In genomic region chr2:85615413-85615728, GRCh38 we compare ENCODE assay signal across 9 cellular contexts. TPM values are rescaled to one million over a fixed set of nuclear protein-coding genes. Genes with fewer than 3 reads are reported as not detected.
DNase-seq lines count a peak whose midpoint lies in the region; ATAC-seq and TF ChIP-seq lines count a peak whose summit lies in the region.
"Had no signal": no experiment of that assay in that cellular context is flagged by ENCODE, and none has a peak within 500 bp of the region (broad histone marks: within the 10 kb centered on the region; RNA-seq: fewer than 3 reads in every experiment).

No MANE protein-coding gene starts in this region.

- peak overlapping the region; percentile 92 to 93 for H3K27ac Mint-ChIP-seq in natural killer cell treated with Interleukin-12 subunit alpha and Interleukin-12 subunit beta and Interleukin-15 and Interleukin-18, amount 100 ng/mL, for 72 hours

- H3K36me3 ChIP-seq in adrenal gland (replicated peaks in 1 of 2) = no peaks in the 10 kb centered on the region

- H3K27ac ChIP-seq in 22Rv1 (peak overlapping the region; percentile 91), HL-60 (replicated peaks) (peak overlapping the region; percentile 93), adrenal gland (peak overlapping the region in 3 of 5 donors; percentile 43 to 94 (median 75))

- no peak overlapping the region for H3K4me3 ChIP-seq in HL-60 (replicated peaks; ENCODE audit: insufficient read depth, low read length)
- peak overlapping the region in 1 of 4 donors; percentile 90 for H3K4me3 ChIP-seq in adrenal gland

- no peaks in the 10 kb centered on the region for H3K27me3 Mint-ChIP-seq in natural killer cell treated with Interleukin-12 subunit alpha and Interleukin-12 subunit beta and Interleukin-15 and Interleukin-18, amount 100 ng/mL, for 72 hours

- intact Hi-C loops in adrenal gland (cut with DNase I) = no loop called here

- no peak for ATAC-seq in natural killer cell treated with Interleukin-12 subunit alpha and Interleukin-12 subunit beta and Interleukin-15 and Interleukin-18, amount 100 ng/mL, for 72 hours

- DNase-seq in HL-60 (ENCODE audit: low read depth in 1 of 2, low spot score in 1 of 2) (no peak), adrenal gland (no peak), ureter (ENCODE audit: low spot score) (no peak), KG1 (lab: John Stamatoyannopoulos, UW) (no peak), T-helper 9 cell (no peak), globus pallidus (ENCODE audit: low spot score) (no peak)
- no peak for DNase-seq in natural killer cell treated with Interleukin-12 subunit alpha and Interleukin-12 subunit beta and Interleukin-15 and Interleukin-18, amount 100 ng/mL, for 72 hours (ENCODE audit: low spot score)

- peaks cover 14 to 18% of the 10 kb centered on the region in 2 donors for H3K4me1 Mint-ChIP-seq in natural killer cell treated with Interleukin-12 subunit alpha and Interleukin-12 subunit beta and Interleukin-15 and Interleukin-18, amount 100 ng/mL, for 72 hours (ENCODE audit: low read depth in 2 of 2)

- no peak overlapping the region for H3K4me3 Mint-ChIP-seq in natural killer cell treated with Interleukin-12 subunit alpha and Interleukin-12 subunit beta and Interleukin-15 and Interleukin-18, amount 100 ng/mL, for 72 hours

- H3K9me3 Mint-ChIP-seq in natural killer cell treated with Interleukin-12 subunit alpha and Interleukin-12 subunit beta and Interleukin-15 and Interleukin-18, amount 100 ng/mL, for 72 hours = no peaks in the 10 kb centered on the region
- H3K9me3 Mint-ChIP-seq: T-helper 1 cell treated with Interleukin-12 subunit alpha and Interleukin-12 subunit beta and Interleukin-4 antibody, amounts not matched to agents 30 μg/mL and 1 μg/mL, for 36 hours had no signal

- no peaks in the 10 kb centered on the region for H3K9me3 ChIP-seq in adrenal gland (replicated peaks in 1 of 3)

- no peak for TF ChIP-seq POLR2A in adrenal gland (IDR thresholded peaks at IDR 0.05)

- 85 to 89% (median 86%) methylated on average over 14 to 17 of the region's 17 CpGs for WGBS in adrenal gland, 4 donors

- peaks cover 15 to 17% of the 10 kb centered on the region in 2 donors for H3K4me1 ChIP-seq in adrenal gland (replicated peaks in 1 of 2)

- no peaks in the 10 kb centered on the region for H3K27me3 ChIP-seq in HL-60 (ENCODE audit: insufficient read depth, poor library complexity, severe bottlenecking)
- H3K27me3 ChIP-seq in adrenal gland = no peaks in the 10 kb centered on the region

- TF ChIP-seq CTCF in 22Rv1 (IDR thresholded peaks at IDR 0.05) (no peak), HL-60 (IDR thresholded peaks at IDR 0.05; ENCODE audit: insufficient read depth, low read length) (no peak), adrenal gland (IDR thresholded peaks at IDR 0.05) (no peak)

- H3K36me3 Mint-ChIP-seq in natural killer cell treated with Interleukin-12 subunit alpha and Interleukin-12 subunit beta and Interleukin-15 and Interleukin-18, amount 100 ng/mL, for 72 hours = peaks cover 11% of the 10 kb centered on the region

RNA-seq across cellular contexts. Expression of gene USP39, which starts 0.6 kb away (rescaled TPM):
- total RNA-seq in adrenal gland (100 to 1,000 TPM in 1 of 8 donors, 10 to 100 TPM in 7; 28.6 to 270 (median 36.1) TPM), ureter (45.1 TPM)
- 10 to 100 TPM; 26.2 to 43.9 (median 27.7) TPM for polyA plus RNA-seq in adrenal gland
- total RNA-seq in natural killer cell treated with Interleukin-12 subunit alpha and Interleukin-12 subunit beta and Interleukin-15 and Interleukin-18, amount 100 ng/mL, for 72 hours = 100 to 1,000 TPM in 1 of 2 donors, 10 to 100 TPM in 1; 72.9 to 107 TPM

RNA-seq across cellular contexts. Expression of gene C2orf68, which starts 3.5 kb away (rescaled TPM):
- total RNA-seq in adrenal gland (10 to 100 TPM; 11.7 to 40.4 (median 21.8) TPM), ureter (43.1 TPM)
- 10 to 100 TPM; 24.2 to 48.9 (median 29.0) TPM for polyA plus RNA-seq in adrenal gland
- 10 to 100 TPM; 29.1 to 29.2 TPM for total RNA-seq in natural killer cell treated with Interleukin-12 subunit alpha and Interleukin-12 subunit beta and Interleukin-15 and Interleukin-18, amount 100 ng/mL, for 72 hours

RNA-seq across cellular contexts. Expression of gene TMEM150A, which starts 12.9 kb away (rescaled TPM):
- total RNA-seq in adrenal gland = 10 to 100 TPM; 16.0 to 31.2 (median 22.6) TPM
- 10 to 100 TPM; 11.6 to 79.1 (median 61.4) TPM for polyA plus RNA-seq in adrenal gland
- total RNA-seq in natural killer cell treated with Interleukin-12 subunit alpha and Interleukin-12 subunit beta and Interleukin-15 and Interleukin-18, amount 100 ng/mL, for 72 hours = 1 to 10 TPM; 4.7 to 6.4 TPM
- 19.5 TPM for total RNA-seq in ureter

RNA-seq across cellular contexts. Expression of gene RNF181, which starts 19.8 kb away (rescaled TPM):
- total RNA-seq in adrenal gland (100 to 1,000 TPM in 7 of 8 donors, 10 to 100 TPM in 1; 93.8 to 199 (median 172) TPM), ureter (115 TPM)
- polyA plus RNA-seq in adrenal gland = 100 to 1,000 TPM; 130 to 295 (median 214) TPM
- total RNA-seq in natural killer cell treated with Interleukin-12 subunit alpha and Interleukin-12 subunit beta and Interleukin-15 and Interleukin-18, amount 100 ng/mL, for 72 hours = 100 to 1,000 TPM; 116 to 149 TPM

RNA-seq across cellular contexts. Expression of gene VAMP5, which starts 31.1 kb away (rescaled TPM):
- total RNA-seq in adrenal gland (100 to 1,000 TPM in 2 of 8 donors, 10 to 100 TPM in 6; 34.1 to 122 (median 78.3) TPM), ureter (32.8 TPM)
- 100 to 1,000 TPM in 2 of 3 donors, 10 to 100 TPM in 1; 37.7 to 130 (median 118) TPM for polyA plus RNA-seq in adrenal gland
- 10 to 100 TPM; 30.5 to 50.7 TPM for total RNA-seq in natural killer cell treated with Interleukin-12 subunit alpha and Interleukin-12 subunit beta and Interleukin-15 and Interleukin-18, amount 100 ng/mL, for 72 hours
